Comparison of ENCODE assay signal across 16 cellular contexts in the genomic region with DNA sequence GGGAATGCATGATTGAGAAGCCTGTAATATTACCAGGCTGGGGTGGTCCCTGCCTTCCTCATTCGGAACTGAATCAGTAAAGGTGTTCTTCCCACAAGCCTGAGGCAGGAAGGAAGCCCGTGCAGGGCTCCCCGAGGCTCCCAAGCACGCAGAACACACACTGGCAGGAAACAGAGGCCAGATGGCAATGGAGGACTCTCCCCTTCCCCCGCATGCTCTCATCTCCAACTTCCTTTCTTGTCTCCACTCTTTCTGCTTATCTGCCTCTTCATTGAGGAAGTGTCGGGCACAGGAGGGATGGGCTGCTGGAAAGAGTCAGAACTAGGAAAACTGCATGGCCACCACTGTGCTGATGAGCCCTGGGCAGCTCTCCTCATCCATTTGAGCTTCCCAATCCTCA.
DNase-seq lines count a peak whose midpoint lies in the region; ATAC-seq and TF ChIP-seq lines count a peak whose summit lies in the region.
"Had no signal": no experiment of that assay in that cellular context is flagged by ENCODE, and none has a peak within 500 bp of the region (broad histone marks: within the 10 kb centered on the region; RNA-seq: fewer than 3 reads in every experiment).

No MANE protein-coding gene starts in this region.

- no peaks in the 10 kb centered on the region for H3K27me3 ChIP-seq in BLaER1
- H3K27me3 ChIP-seq: SJSA1 had no signal

- no peaks in the 10 kb centered on the region for H3K36me3 Mint-ChIP-seq in endothelial cell (ENCODE audit: low read depth, unreplicated experiment)
- H3K36me3 Mint-ChIP-seq: mesothelial cell of epicardium; stimulated activated naive B cell treated with anti-CD40 and anti-IgM and Interleukin-4, amounts not matched to agents 10 μg/mL and 1 μg/mL and 100 μg/mL, for 72 hours had no signal

- peaks cover 3% of the 10 kb centered on the region for H3K27me3 Mint-ChIP-seq in endothelial cell (ENCODE audit: unreplicated experiment)

- peak overlapping the region; percentile 28; the same call in 1 of the 2 replicates for H3K4me3 ChIP-seq in BLaER1
- H3K4me3 ChIP-seq: SJSA1, upper lobe of left lung had no signal

- peak overlapping the region; percentile 64 for H3K27ac ChIP-seq in BLaER1
- H3K27ac ChIP-seq: neutrophil, SJSA1, upper lobe of left lung had no signal

- no peaks in the 10 kb centered on the region for H3K9me3 ChIP-seq in BLaER1
- H3K9me3 ChIP-seq: neutrophil, SJSA1, upper lobe of left lung had no signal

- ATAC-seq in GM18868 (IDR thresholded peaks at IDR 0.05; ENCODE audit: unreplicated experiment) = no peak
- no peak for ATAC-seq in HG02840 (IDR thresholded peaks at IDR 0.05; ENCODE audit: low FRiP score, unreplicated experiment)
- no peak for ATAC-seq in HG03442 (IDR thresholded peaks at IDR 0.05; ENCODE audit: unreplicated experiment)
- ATAC-seq: stimulated activated naive B cell treated with anti-CD40 and anti-IgM and Interleukin-4, amounts not matched to agents 10 μg/mL and 1 μg/mL and 100 μg/mL, for 72 hours had no signal

- TF ChIP-seq CTCF in endothelial cell (IDR thresholded peaks at IDR 0.05; ENCODE audit: unreplicated experiment) = no peak

- DNase-seq in GDM1 (lab: John Stamatoyannopoulos, UW) (peak; percentile 81), NCI-H2171 treated with DMSO at 0.1 percent for 48 hours (lab: John Stamatoyannopoulos, UW) (peak; percentile 82), endothelial cell (ENCODE audit: low spot score) (peak; percentile 49)
- no peak for DNase-seq in activated CD4-positive, alpha-beta T cell treated with anti-CD3 and anti-CD28 coated beads for 4 hours
- DNase-seq: DMS79; NCI-H2107; stimulated activated naive B cell treated with anti-CD40 and anti-IgM and Interleukin-4, amounts not matched to agents 10 μg/mL and 1 μg/mL and 100 μg/mL, for 72 hours; upper lobe of left lung had no signal

- peak overlapping the region; percentile 12; the same call in 1 of the 2 replicates for H3K9ac ChIP-seq in BLaER1

- H3K9me3 Mint-ChIP-seq in endothelial cell (ENCODE audit: unreplicated experiment) = no peaks in the 10 kb centered on the region
- H3K9me3 Mint-ChIP-seq: activated T-helper 2 cell treated with anti-CD3 and anti-CD28 coated beads, Interferon-gamma antibody, Interleukin-2, Interleukin-4, amounts not matched to agents 10 μg/mL and 5 μg/mL and 100 μg/mL, durations not matched to agents 14 hours and 24 hours and 36 hours; mesothelial cell of epicardium; stimulated activated naive B cell treated with anti-CD40 and anti-IgM and Interleukin-4, amounts not matched to agents 10 μg/mL and 1 μg/mL and 100 μg/mL, for 72 hours had no signal

- H3K27ac Mint-ChIP-seq in endothelial cell (ENCODE audit: unreplicated experiment) = peak overlapping the region; percentile 96
- H3K27ac Mint-ChIP-seq: activated T-helper 2 cell treated with anti-CD3 and anti-CD28 coated beads, Interferon-gamma antibody, Interleukin-2, Interleukin-4, amounts not matched to agents 10 μg/mL and 5 μg/mL and 100 μg/mL, durations not matched to agents 14 hours and 24 hours and 36 hours; mesothelial cell of epicardium; stimulated activated naive B cell treated with anti-CD40 and anti-IgM and Interleukin-4, amounts not matched to agents 10 μg/mL and 1 μg/mL and 100 μg/mL, for 72 hours had no signal

- H3K4me1 Mint-ChIP-seq in endothelial cell (ENCODE audit: unreplicated experiment) = peaks cover 42% of the 10 kb centered on the region

- H3K4me3 Mint-ChIP-seq in endothelial cell (ENCODE audit: unreplicated experiment) = peak overlapping the region; percentile 65
- H3K4me3 Mint-ChIP-seq: mesothelial cell of epicardium; stimulated activated naive B cell treated with anti-CD40 and anti-IgM and Interleukin-4, amounts not matched to agents 10 μg/mL and 1 μg/mL and 100 μg/mL, for 72 hours had no signal

- no peaks in the 10 kb centered on the region for H3K36me3 ChIP-seq in BLaER1
- H3K36me3 ChIP-seq: neutrophil, SJSA1, upper lobe of left lung had no signal

- H3K4me1 ChIP-seq in BLaER1 = peaks cover 81% of the 10 kb centered on the region
- H3K4me1 ChIP-seq: SJSA1, upper lobe of left lung had no signal

- H3K4me2 ChIP-seq in BLaER1 = peak overlapping the region; percentile 74

- no peaks in the 10 kb centered on the region for H4K20me1 ChIP-seq in BLaER1

Comparison
In these comparisons a context has a peak if more than half of its experiments do, and no peak if none do; other contexts are left out.
1. DNase-seq: peak in GDM1 (single experiment), NCI-H2171 treated with DMSO at 0.1 percent for 48 hours (single experiment) and endothelial cell (single experiment); none in activated CD4-positive, alpha-beta T cell treated with anti-CD3 and anti-CD28 coated beads for 4 hours (0 of 2).